ENCODE assay signal across 8 cellular contexts in the genomic region with DNA sequence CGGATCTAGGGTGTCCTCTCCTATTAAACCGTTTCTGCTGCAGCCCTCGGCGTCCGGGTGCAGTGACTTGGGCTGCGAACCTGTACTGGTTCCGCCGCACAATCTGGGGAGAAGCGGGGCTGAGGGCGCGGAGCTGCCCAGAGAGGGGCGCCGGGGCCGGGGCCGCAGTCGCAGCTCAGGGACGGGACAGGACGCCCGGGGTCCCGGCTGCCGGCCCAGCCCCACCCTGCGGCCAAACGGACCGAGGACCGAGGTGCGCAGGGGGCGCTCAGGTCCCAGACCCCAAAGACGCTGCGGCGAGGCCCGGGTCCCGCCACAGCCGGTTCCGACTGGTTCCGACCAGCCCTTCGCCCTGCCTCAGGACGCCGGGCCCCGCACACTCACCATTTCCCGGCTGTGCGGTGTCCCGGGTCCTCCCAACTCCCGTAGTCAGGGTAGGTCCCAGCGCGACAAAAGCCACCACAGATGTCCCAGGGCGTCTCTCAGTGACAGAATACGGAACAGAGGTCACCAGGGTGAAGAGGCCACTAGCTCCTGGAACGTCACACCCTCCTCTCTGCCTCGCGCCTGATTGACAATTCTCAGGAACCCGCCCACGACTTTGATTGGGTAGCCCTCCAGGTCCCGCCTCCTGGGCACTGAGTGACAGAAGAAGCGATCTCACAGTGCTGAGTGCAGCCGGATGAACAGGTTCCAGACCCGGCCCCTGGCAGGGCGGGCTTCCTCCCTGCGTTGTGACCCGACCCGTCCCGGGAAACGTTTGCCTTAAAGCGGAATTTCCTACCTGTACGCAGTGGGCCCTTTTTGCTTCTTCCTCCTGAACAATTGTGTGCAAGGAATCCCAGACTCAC. TPM values are rescaled to one million over a fixed set of nuclear protein-coding genes. Genes with fewer than 3 reads are reported as not detected.
DNase-seq lines count a peak whose midpoint lies in the region; ATAC-seq, FAIRE-seq and TF ChIP-seq lines count a peak whose summit lies in the region.

ZNF44 (minus strand) TSS at position 576 of the 851 bp plus-strand sequence; CDS start at position 387, 189 bp downstream.

- in situ Hi-C loops in GM13976 (cut with MboI; ENCODE audit: low sequenced_read_pairs, unreplicated experiment), result no loop called here

- DNase-seq in GM13976 (ENCODE audit: low spot score), result peak; percentile 97
- peak; percentile 98 for DNase-seq in NCI-H146 (lab: John Stamatoyannopoulos, UW)
- DNase-seq in astrocyte (ENCODE audit: low read depth), result peak; percentile 88
- peak; percentile 96 for DNase-seq in hepatic stellate cell (ENCODE audit: low spot score)
- DNase-seq in aorta, result peak; percentile 98

- peak within 1 kb of the TSS; percentile 94 for H3K4me3 ChIP-seq in astrocyte (ENCODE audit: insufficient read depth, low read depth, low read length)
- peak within 1 kb of the TSS; percentile 91 for H3K4me3 ChIP-seq in rectal smooth muscle tissue (ENCODE audit: low read length)
- peak within 1 kb of the TSS; percentile 67 to 79 for H3K4me3 ChIP-seq in aorta (ENCODE audit: low read length in 2 of 2)

- ATAC-seq in HG02840 (IDR thresholded peaks at IDR 0.05; ENCODE audit: low FRiP score, unreplicated experiment) (peak; percentile 87), aorta (ENCODE audit: low FRiP score) (peak; percentile 98)

- FAIRE-seq in astrocyte (lab: Jason Lieb, UNC), result peak; percentile 66

- no peaks in the 10 kb centered on the region for H3K36me3 Mint-ChIP-seq in astrocyte (ENCODE audit: low read depth, unreplicated experiment)

- H3K9me3 ChIP-seq in astrocyte (ENCODE audit: insufficient read depth, low read depth, low read length), result no peaks in the 10 kb centered on the region
- no peaks in the 10 kb centered on the region for H3K9me3 ChIP-seq in aorta (ENCODE audit: control insufficient read depth, low read length)

- peaks cover 9% of the 10 kb centered on the region for H3K4me1 ChIP-seq in astrocyte (ENCODE audit: insufficient read depth, low read length)
- peaks cover 10% of the 10 kb centered on the region for H3K4me1 ChIP-seq in rectal smooth muscle tissue (ENCODE audit: control insufficient read depth, insufficient read depth, low read length)
- no peaks in the 10 kb centered on the region for H3K4me1 ChIP-seq in aorta (ENCODE audit: control insufficient read depth in 1 of 2, insufficient read depth in 2 of 2, low read length in 2 of 2)

- peaks cover 6% of the 10 kb centered on the region for H4K20me1 ChIP-seq in astrocyte (ENCODE audit: insufficient read depth, low read length)

- H3K79me2 ChIP-seq in astrocyte (ENCODE audit: insufficient read depth, low read length), result peaks cover 38% of the 10 kb centered on the region

- H3K27ac ChIP-seq in astrocyte (ENCODE audit: low read depth, low read length) (peak within 1 kb of the TSS; percentile 81), rectal smooth muscle tissue (ENCODE audit: low read depth, low read length) (peak within 1 kb of the TSS; percentile 95), aorta (ENCODE audit: low read depth in 1 of 2, low read length in 2 of 2) (peak within 1 kb of the TSS in 1 of 2 donors; percentile 81)

- intact Hi-C loops in T-helper 2 cell treated with Interferon-gamma antibody and Interleukin-4, amounts not matched to agents 100 ng/mL and 5 ng/mL, for 36 hours (cut with micrococcal nuclease), result loop anchor here (1.0 to 5.0 kb wide), 3 partner anchors 39 to 438 kb away; partner anchors contain the start of genes TRIR, ZNF136 and ZNF563
- intact Hi-C loops in aorta (cut with DNase I), result loop anchor here (2.0 to 5.0 kb wide), 3 partner anchors 38 to 70 kb away; partner anchors contain the start of genes ZNF563 (in 2 of the 2) and ZNF442 (in 1 of the 2)

- no peak within 1 kb of the TSS for H3K27ac Mint-ChIP-seq in astrocyte (ENCODE audit: unreplicated experiment)

- peak within 1 kb of the TSS; percentile 99 for H3K4me2 ChIP-seq in astrocyte (ENCODE audit: low read length)

- no peaks in the 10 kb centered on the region for H3K27me3 ChIP-seq in astrocyte (ENCODE audit: insufficient read depth, low read length)
- no peaks in the 10 kb centered on the region for H3K27me3 ChIP-seq in rectal smooth muscle tissue (ENCODE audit: control insufficient read depth, insufficient read depth, low read length)
- H3K27me3 ChIP-seq in aorta (ENCODE audit: control insufficient read depth in 1 of 2, insufficient read depth in 2 of 2, low read length in 1 of 2), result no peaks in the 10 kb centered on the region

- H3K4me1 Mint-ChIP-seq in astrocyte (ENCODE audit: low read depth, unreplicated experiment), result no peaks in the 10 kb centered on the region

- peak within 1 kb of the TSS; percentile 92 for H3K9ac ChIP-seq in astrocyte (ENCODE audit: low read length)
- H3K9ac ChIP-seq in rectal smooth muscle tissue (ENCODE audit: low read length), result peak within 1 kb of the TSS; percentile 88

- peaks cover 26% of the 10 kb centered on the region for H3K9me3 Mint-ChIP-seq in astrocyte (ENCODE audit: unreplicated experiment)

- H3K27me3 Mint-ChIP-seq in astrocyte (ENCODE audit: low read depth, unreplicated experiment), result no peaks in the 10 kb centered on the region

- H2AFZ ChIP-seq in astrocyte (ENCODE audit: low read depth, low read length), result peak within 1 kb of the TSS; percentile 99

- H3K36me3 ChIP-seq in astrocyte (ENCODE audit: insufficient read depth, low read length), result no peaks in the 10 kb centered on the region
- H3K36me3 ChIP-seq in rectal smooth muscle tissue (ENCODE audit: control insufficient read depth, insufficient read depth, low read length), result peaks cover 2% of the 10 kb centered on the region
- H3K36me3 ChIP-seq in aorta (ENCODE audit: control insufficient read depth in 1 of 2, insufficient read depth in 2 of 2, low read length in 1 of 2), result no peaks in the 10 kb centered on the region

- no peak within 1 kb of the TSS for H3K4me3 Mint-ChIP-seq in astrocyte (ENCODE audit: unreplicated experiment)

- WGBS in aorta, 2 donors, result 0% methylated on average over 64 of the region's 64 CpGs

- TF ChIP-seq CTCF in GM13976 (IDR thresholded peaks at IDR 0.05; ENCODE audit: borderline replicate concordance, control extremely low read depth, extremely low read depth, insufficient read depth, missing control alignments), result no peak
- no peak for TF ChIP-seq CTCF in astrocyte (IDR thresholded peaks at IDR 0.05; ENCODE audit: insufficient read depth, low read depth, low read length)

RNA-seq across cellular contexts. Expression of gene ZNF44, which starts in this region (rescaled TPM):
- total RNA-seq in T-helper 2 cell treated with Interferon-gamma antibody and Interleukin-4, amounts not matched to agents 100 ng/mL and 5 ng/mL, for 36 hours, result 16.0 and 16.2 TPM in 2 replicates
- 0.09 TPM in 1 of 2 replicates, not detected in the other for total RNA-seq in astrocyte
- total RNA-seq in aorta, result 10 to 100 TPM; 13.9 to 19.9 TPM
- 1 to 10 TPM; 5.4 to 9.7 TPM for polyA plus RNA-seq in aorta

Comparison
In these comparisons a context has a peak if more than half of its experiments do, and no peak if none do; other contexts are left out.
1. RNA of gene ZNF44 (total RNA-seq): 13.9 to 19.9 TPM in aorta and 16.0 to 16.2 TPM in T-helper 2 cell treated with Interferon-gamma antibody and Interleukin-4, amounts not matched to agents 100 ng/mL and 5 ng/mL, for 36 hours; 0.09 TPM in astrocyte; every median in the first group is over 10 times any median in the second.
2. Peak in DNase-seq, H3K4me3 ChIP-seq, H3K27ac ChIP-seq, H3K9ac ChIP-seq and H3K4me2 ChIP-seq in astrocyte; RNA of the gene not detected or under 1 TPM.
3. Peak in every context shown above with its lines, with median percentiles within 50 percentile points of each other: DNase-seq and H3K4me3 ChIP-seq.